ENCODE assay signal across 17 cellular contexts in the genomic region with DNA sequence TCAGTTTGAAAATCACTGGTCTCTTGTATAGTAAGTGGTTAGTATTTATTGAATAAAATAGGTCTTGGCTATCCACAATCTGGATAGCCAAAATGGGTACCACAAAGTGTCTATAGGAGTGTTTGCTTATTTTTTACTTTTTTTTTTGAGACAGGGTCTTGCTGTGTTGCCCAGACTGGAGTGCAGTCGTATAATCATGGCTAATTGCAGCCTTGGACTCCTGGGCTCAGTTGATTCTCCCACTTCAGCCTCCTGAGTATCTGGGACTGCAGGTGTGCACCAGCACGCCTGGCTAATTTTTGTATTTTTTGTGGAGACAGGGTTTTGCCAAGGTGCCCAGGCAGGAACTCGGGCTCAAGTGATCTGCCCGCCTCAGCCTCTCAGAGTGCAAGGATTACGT.
"Had no signal": no experiment of that assay in that cellular context is flagged by ENCODE, and none has a peak within 500 bp of the region (broad histone marks: within the 10 kb centered on the region; RNA-seq: fewer than 3 reads in every experiment).

No MANE protein-coding gene starts in this region.

- DNase-seq: activated CD4-positive, alpha-beta memory T cell treated with anti-CD3 and anti-CD28 coated beads for 36 hours; activated CD4-positive, CD25-positive, alpha-beta regulatory T cell treated with anti-CD3 and anti-CD28 coated beads, Interleukin-2, amount 50 U/mL, for 72 hours; activated naive CD4-positive, alpha-beta T cell; activated T-cell treated with anti-CD3 and anti-CD28 coated beads, Interleukin-2, amount 50 U/mL, for 72 hours; adrenal gland; caudate nucleus; colonic mucosa; effector CD4-positive, alpha-beta T cell; heart right ventricle; left lung; pancreas; stimulated activated CD4-positive, alpha-beta T cell treated with anti-CD3 and anti-CD28 coated beads, Interleukin-15, amount 100 ng/mL, for 24 hours; stimulated activated CD4-positive, alpha-beta T cell treated with anti-CD3 and anti-CD28 coated beads, Interleukin-4, amount 100 ng/mL, for 4 hours; tibial artery had no signal

- H3K36me3 ChIP-seq: adrenal gland, colonic mucosa, pancreas had no signal

- H3K4me3 ChIP-seq: adrenal gland, colonic mucosa, heart right ventricle, left lung, tibial artery had no signal

- H3K27ac Mint-ChIP-seq: activated CD4-positive, alpha-beta memory T cell treated with anti-CD3 and anti-CD28 coated beads for 36 hours had no signal

- H3K27me3 Mint-ChIP-seq: activated CD4-positive, alpha-beta memory T cell treated with anti-CD3 and anti-CD28 coated beads for 36 hours; memory B cell had no signal

- H3K9me3 ChIP-seq: colonic mucosa, pancreas had no signal

- H3K27me3 ChIP-seq: adrenal gland, colonic mucosa, heart right ventricle, left lung, pancreas, tibial artery had no signal

- H3K27ac ChIP-seq: adrenal gland, colonic mucosa, heart right ventricle, left lung, pancreas, tibial artery had no signal

- FAIRE-seq: frontal cortex, keratinocyte, pancreas had no signal

- ATAC-seq: activated T-cell treated with anti-CD3 and anti-CD28 coated beads, Interleukin-2, amount 50 U/mL, for 72 hours; heart right ventricle; left lung; pancreas had no signal
